In genomic region chr15:68717952-68718351, GRCh38 we compare ENCODE assay signal across 15 cellular contexts.
"Had no signal": no experiment of that assay in that cellular context is flagged by ENCODE, and none has a peak within 500 bp of the region (broad histone marks: within the 10 kb centered on the region; RNA-seq: fewer than 3 reads in every experiment).

No MANE protein-coding gene starts in this region.

- H3K9me3 ChIP-seq: heart left ventricle, neutrophil had no signal

- H3K36me3 ChIP-seq: neutrophil had no signal

- ATAC-seq: heart left ventricle; naive thymus-derived CD8-positive, alpha-beta T cell; sciatic nerve had no signal

- H3K4me1 ChIP-seq: heart left ventricle had no signal

- H3K4me3 ChIP-seq: dorsolateral prefrontal cortex, heart left ventricle, skin epidermis had no signal

- FAIRE-seq: frontal cortex, islet of Langerhans had no signal

- H3K36me3 Mint-ChIP-seq: naive thymus-derived CD8-positive, alpha-beta T cell had no signal

- H3K4me1 Mint-ChIP-seq: naive thymus-derived CD8-positive, alpha-beta T cell had no signal

- H3K9me3 Mint-ChIP-seq: naive thymus-derived CD8-positive, alpha-beta T cell had no signal

- DNase-seq: cortex of kidney; effector CD8-positive, alpha-beta T cell; heart left ventricle; hypothalamus; kidney glomerular epithelial cell; naive thymus-derived CD8-positive, alpha-beta T cell; stimulated activated CD4-positive, alpha-beta T cell treated with anti-CD3 and anti-CD28 coated beads, Interleukin-12 subunit alpha, Interleukin-12 subunit beta, amount 100 ng/mL, for 4 hours; stimulated activated naive CD4-positive, alpha-beta T cell treated with Interleukin-2 at 50 U/mL for 16 hours; trophoblast cell had no signal

- H3K4me3 Mint-ChIP-seq: naive thymus-derived CD8-positive, alpha-beta T cell had no signal

- H3K27ac ChIP-seq: heart left ventricle, neutrophil, skin epidermis had no signal

- H3K27me3 ChIP-seq: dorsolateral prefrontal cortex, heart left ventricle, neutrophil had no signal
